1 cellular context compared by ENCODE assay signal in the genomic region with DNA sequence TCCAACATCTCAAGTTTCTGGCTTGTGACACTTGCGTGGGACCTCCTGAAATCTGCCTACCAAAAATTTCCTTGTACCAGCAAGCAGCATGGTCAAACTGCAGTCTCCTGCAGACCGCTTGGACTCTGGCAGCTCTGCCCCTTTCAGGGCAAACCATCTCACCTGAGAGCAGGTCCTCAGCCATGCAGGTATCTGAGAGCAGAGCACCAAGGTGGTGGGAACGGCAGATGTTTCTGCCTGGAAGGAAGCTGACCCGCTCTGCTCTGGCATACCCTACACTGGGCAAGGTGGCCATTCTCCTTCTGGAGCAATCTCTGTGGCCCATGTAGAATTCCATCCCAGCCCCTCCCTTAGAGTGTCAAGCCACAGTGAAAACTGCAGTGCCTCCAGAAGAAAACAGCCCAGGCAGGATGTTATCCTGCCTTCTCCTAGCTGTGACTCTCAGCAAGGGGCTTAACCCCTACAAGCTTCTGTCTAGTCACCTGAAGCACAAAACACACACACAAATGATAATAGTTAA.
TF ChIP-seq lines count a peak whose summit lies in the region.

No MANE protein-coding gene starts in this region.

TF ChIP-seq in IMR-90, 13 proteins besides CTCF, POLR2A, EP300 and RAD21:
- TF ChIP-seq CHD1 (IDR thresholded peaks at IDR 0.05; ENCODE audit: low read depth, low read length), result no peak
- TF ChIP-seq NFE2L2 (IDR thresholded peaks at IDR 0.05; ENCODE audit: low read depth, low read length), result no peak
- no peak for TF ChIP-seq USF2 (IDR thresholded peaks at IDR 0.05; ENCODE audit: low read depth, low read length)
- TF ChIP-seq MAZ (IDR thresholded peaks at IDR 0.05; ENCODE audit: borderline replicate concordance, low read depth, low read length), result no peak
- TF ChIP-seq SMC3 (IDR thresholded peaks at IDR 0.05; ENCODE audit: low read depth, low read length), result no peak
- TF ChIP-seq, protein P1, sequence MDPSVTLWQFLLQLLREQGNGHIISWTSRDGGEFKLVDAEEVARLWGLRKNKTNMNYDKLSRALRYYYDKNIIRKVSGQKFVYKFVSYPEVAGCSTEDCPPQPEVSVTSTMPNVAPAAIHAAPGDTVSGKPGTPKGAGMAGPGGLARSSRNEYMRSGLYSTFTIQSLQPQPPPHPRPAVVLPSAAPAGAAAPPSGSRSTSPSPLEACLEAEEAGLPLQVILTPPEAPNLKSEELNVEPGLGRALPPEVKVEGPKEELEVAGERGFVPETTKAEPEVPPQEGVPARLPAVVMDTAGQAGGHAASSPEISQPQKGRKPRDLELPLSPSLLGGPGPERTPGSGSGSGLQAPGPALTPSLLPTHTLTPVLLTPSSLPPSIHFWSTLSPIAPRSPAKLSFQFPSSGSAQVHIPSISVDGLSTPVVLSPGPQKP (IDR thresholded peaks at IDR 0.05; ENCODE audit: borderline replicate concordance, low read depth, low read length), result no peak
- no peak for TF ChIP-seq MXI1 (IDR thresholded peaks at IDR 0.05; ENCODE audit: borderline replicate concordance, low read depth, low read length)
- TF ChIP-seq BHLHE40 (IDR thresholded peaks at IDR 0.05; ENCODE audit: low read depth, low read length), result no peak
- TF ChIP-seq RCOR1 (IDR thresholded peaks at IDR 0.05; ENCODE audit: insufficient replicate concordance, low read length), result no peak
- TF ChIP-seq RFX5 (IDR thresholded peaks at IDR 0.05; ENCODE audit: low read depth, low read length), result no peak
